Comparison of ENCODE assay signal across 1 cellular context in genomic region chr2:25817006-25817405, GRCh38.
TF ChIP-seq lines count a peak whose summit lies in the region.

No MANE protein-coding gene starts in this region.

TF ChIP-seq in GM12878, 131 proteins besides CTCF, POLR2A, EP300 and RAD21 (continued from another document):
- TF ChIP-seq PAX5 (IDR thresholded peaks at IDR 0.05; ENCODE audit: borderline replicate concordance, low read depth, low read length) (no peak), PAX8 (IDR thresholded peaks at IDR 0.05) (no peak), IKZF2 (IDR thresholded peaks at IDR 0.05) (no peak), BRCA1 (IDR thresholded peaks at IDR 0.05; ENCODE audit: low read depth, low read length) (no peak), BCLAF1 (IDR thresholded peaks at IDR 0.05) (no peak), NFXL1 (IDR thresholded peaks at IDR 0.05; ENCODE audit: borderline replicate concordance) (no peak), CEBPZ (IDR thresholded peaks at IDR 0.05; ENCODE audit: low read depth, low read length) (no peak)
- TF ChIP-seq, protein P1, sequence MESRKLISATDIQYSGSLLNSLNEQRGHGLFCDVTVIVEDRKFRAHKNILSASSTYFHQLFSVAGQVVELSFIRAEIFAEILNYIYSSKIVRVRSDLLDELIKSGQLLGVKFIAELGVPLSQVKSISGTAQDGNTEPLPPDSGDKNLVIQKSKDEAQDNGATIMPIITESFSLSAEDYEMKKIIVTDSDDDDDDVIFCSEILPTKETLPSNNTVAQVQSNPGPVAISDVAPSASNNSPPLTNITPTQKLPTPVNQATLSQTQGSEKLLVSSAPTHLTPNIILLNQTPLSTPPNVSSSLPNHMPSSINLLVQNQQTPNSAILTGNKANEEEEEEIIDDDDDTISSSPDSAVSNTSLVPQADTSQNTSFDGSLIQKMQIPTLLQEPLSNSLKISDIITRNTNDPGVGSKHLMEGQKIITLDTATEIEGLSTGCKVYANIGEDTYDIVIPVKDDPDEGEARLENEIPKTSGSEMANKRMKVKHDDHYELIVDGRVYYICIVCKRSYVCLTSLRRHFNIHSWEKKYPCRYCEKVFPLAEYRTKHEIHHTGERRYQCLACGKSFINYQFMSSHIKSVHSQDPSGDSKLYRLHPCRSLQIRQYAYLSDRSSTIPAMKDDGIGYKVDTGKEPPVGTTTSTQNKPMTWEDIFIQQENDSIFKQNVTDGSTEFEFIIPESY (IDR thresholded peaks at IDR 0.05) = no peak
